ENCODE assay signal across 1 cellular context in the genomic region with DNA sequence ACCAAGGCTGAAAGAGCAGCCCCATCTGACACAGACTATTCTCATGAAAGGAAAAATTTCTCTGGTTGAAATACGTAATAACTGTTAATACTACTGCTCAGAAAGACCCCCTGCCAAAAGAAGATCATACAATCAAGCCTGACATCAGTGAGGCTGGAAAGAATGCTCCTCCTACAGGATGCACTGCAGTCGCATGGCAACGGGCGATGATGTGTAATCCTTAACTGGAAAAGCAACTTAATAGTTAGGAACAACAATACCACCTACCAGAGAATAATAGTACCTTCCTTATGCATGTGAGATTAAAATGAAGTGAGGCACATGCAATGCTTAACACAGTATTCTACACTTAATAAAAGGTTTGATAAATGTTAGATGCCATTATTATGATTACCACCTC.
TF ChIP-seq lines count a peak whose summit lies in the region.

No MANE protein-coding gene starts in this region.

TF ChIP-seq in WTC11, 78 proteins besides CTCF, POLR2A, EP300 and RAD21 (continued from another document):
- TF ChIP-seq, protein P1, sequence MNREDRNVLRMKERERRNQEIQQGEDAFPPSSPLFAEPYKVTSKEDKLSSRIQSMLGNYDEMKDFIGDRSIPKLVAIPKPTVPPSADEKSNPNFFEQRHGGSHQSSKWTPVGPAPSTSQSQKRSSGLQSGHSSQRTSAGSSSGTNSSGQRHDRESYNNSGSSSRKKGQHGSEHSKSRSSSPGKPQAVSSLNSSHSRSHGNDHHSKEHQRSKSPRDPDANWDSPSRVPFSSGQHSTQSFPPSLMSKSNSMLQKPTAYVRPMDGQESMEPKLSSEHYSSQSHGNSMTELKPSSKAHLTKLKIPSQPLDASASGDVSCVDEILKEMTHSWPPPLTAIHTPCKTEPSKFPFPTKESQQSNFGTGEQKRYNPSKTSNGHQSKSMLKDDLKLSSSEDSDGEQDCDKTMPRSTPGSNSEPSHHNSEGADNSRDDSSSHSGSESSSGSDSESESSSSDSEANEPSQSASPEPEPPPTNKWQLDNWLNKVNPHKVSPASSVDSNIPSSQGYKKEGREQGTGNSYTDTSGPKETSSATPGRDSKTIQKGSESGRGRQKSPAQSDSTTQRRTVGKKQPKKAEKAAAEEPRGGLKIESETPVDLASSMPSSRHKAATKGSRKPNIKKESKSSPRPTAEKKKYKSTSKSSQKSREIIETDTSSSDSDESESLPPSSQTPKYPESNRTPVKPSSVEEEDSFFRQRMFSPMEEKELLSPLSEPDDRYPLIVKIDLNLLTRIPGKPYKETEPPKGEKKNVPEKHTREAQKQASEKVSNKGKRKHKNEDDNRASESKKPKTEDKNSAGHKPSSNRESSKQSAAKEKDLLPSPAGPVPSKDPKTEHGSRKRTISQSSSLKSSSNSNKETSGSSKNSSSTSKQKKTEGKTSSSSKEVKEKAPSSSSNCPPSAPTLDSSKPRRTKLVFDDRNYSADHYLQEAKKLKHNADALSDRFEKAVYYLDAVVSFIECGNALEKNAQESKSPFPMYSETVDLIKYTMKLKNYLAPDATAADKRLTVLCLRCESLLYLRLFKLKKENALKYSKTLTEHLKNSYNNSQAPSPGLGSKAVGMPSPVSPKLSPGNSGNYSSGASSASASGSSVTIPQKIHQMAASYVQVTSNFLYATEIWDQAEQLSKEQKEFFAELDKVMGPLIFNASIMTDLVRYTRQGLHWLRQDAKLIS (CRISPR knock-in tag; IDR thresholded peaks at IDR 0.05; ENCODE audit: borderline replicate concordance), result no peak
- TF ChIP-seq, protein P2, sequence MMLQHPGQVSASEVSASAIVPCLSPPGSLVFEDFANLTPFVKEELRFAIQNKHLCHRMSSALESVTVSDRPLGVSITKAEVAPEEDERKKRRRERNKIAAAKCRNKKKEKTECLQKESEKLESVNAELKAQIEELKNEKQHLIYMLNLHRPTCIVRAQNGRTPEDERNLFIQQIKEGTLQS (CRISPR knock-in tag; conservative IDR thresholded peaks at IDR 0.05), result no peak
- TF ChIP-seq TCF7 (CRISPR knock-in tag; IDR thresholded peaks at IDR 0.05; ENCODE audit: low read depth), result no peak
- no peak for TF ChIP-seq GRHL2 (CRISPR knock-in tag; IDR thresholded peaks at IDR 0.05; ENCODE audit: insufficient replicate concordance, severe bottlenecking)
- TF ChIP-seq ZNF423 (CRISPR knock-in tag; IDR thresholded peaks at IDR 0.05), result no peak
- no peak for TF ChIP-seq NFATC4 (CRISPR knock-in tag; IDR thresholded peaks at IDR 0.05)
TF ChIP-seq in WTC11: peak in this region for 0.
